26 cellular contexts compared by ENCODE assay signal in the genomic region with DNA sequence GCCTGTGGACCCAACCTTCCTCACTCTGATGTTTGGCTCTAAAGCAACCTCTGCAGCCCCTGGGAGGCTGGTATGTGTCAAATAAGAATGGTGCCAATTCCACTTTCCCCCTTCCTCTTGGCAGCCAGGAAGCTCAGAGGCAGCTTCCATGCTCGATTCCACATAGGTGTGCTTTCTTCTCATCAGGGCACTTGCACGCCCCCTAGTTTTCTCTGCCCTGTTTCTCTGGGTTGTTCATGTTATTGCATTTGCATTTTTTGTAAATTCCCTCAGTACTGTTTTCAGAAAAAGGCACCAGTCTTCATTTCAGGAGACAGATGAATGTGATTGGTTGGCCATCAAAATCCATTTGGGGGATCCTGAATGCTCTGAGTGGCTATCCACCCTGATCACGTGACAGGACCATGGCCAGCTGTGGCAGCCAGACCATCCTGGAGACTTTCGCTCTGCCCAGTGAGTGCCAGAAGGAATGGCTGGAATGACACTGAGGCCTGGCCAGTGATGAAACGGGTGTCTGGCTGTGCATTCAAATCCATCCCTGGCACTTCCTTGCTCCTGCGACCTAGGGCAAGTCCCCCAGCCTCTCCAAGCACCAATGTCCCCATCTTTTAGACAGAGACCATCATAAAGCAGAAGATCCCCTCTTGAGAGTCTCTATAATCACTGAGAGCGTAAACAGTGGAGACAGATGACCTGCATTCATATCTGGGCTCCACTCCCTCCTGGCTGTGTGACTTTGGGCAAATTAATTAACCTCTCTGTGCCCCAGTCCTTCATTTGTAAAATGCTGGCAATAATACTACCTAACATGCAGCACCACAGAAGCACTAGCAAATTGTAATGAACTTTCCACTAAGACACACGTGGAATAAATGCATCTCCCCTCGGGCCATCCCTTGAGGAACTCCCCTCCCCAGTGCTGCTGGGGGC. TPM values are rescaled to one million over a fixed set of nuclear protein-coding genes. Genes with fewer than 3 reads are reported as not detected.
A peak's percentile ranks its signal among the peaks of the same experiment; 100 is the strongest.
DNase-seq lines count a peak whose midpoint lies in the region; ATAC-seq, FAIRE-seq and TF ChIP-seq lines count a peak whose summit lies in the region.
"Had no signal": no experiment of that assay in that cellular context is flagged by ENCODE, and none has a peak within 500 bp of the region (broad histone marks: within the 10 kb centered on the region; RNA-seq: fewer than 3 reads in every experiment).

No MANE protein-coding gene starts in this region.

- no peak overlapping the region for H2BK20ac ChIP-seq in IMR-90 (ENCODE audit: low read depth, low read length)

- no peaks in the 10 kb centered on the region for H3K36me3 ChIP-seq in IMR-90 (ENCODE audit: control insufficient read depth, insufficient read depth, low read length)
- no peaks in the 10 kb centered on the region for H3K36me3 ChIP-seq in GM12878 (ENCODE audit: control insufficient read depth in 2 of 2, insufficient read depth in 2 of 2, low read length in 1 of 2)
- H3K36me3 ChIP-seq: BLaER1, Peyer's patch, SJCRH30 had no signal

- RAD21 ChIA-PET in GM12878 (lab: Charles Lee; ENCODE audit: unreplicated experiment), result no interaction called here

- intact Hi-C loops in IMR-90 (cut with micrococcal nuclease), result no loop called here
- intact Hi-C loops in GM12878 (cut with micrococcal nuclease; ENCODE audit: unreplicated experiment), result no loop called here

- H3K23ac ChIP-seq in IMR-90 (ENCODE audit: low read depth, low read length), result no peak overlapping the region

- no peak overlapping the region for H3K18ac ChIP-seq in IMR-90 (ENCODE audit: low read depth, low read length)

- POLR2A ChIA-PET in IMR-90 (lab: Charles Lee; ENCODE audit: unreplicated experiment) (no interaction called here), GM12878 (lab: Charles Lee) (no interaction called here)

- no peak overlapping the region for H2BK5ac ChIP-seq in IMR-90 (ENCODE audit: low read depth, low read length, poor library complexity, severe bottlenecking)

- SMC1A ChIA-PET in GM12878 (lab: Charles Lee; ENCODE audit: uncharacterized antibody, unreplicated experiment), result no interaction called here

- no peak for TF ChIP-seq POLR2A in IMR-90 (IDR thresholded peaks at IDR 0.05; ENCODE audit: low read depth, low read length)
- TF ChIP-seq POLR2A in GM12878 (IDR thresholded peaks at IDR 0.05; ENCODE audit: low read depth, low read length), result no peak

- H4K5ac ChIP-seq in IMR-90 (ENCODE audit: low read depth, low read length), result no peak overlapping the region

- H3K4ac ChIP-seq in IMR-90 (ENCODE audit: low read depth, low read length), result no peak overlapping the region

- H3K56ac ChIP-seq in IMR-90 (ENCODE audit: extremely low read depth, insufficient read depth, low read length), result no peak overlapping the region

- WGBS in IMR-90 (ENCODE audit: extremely low coverage in 2 of 2, insufficient read length in 1 of 2), 2 experiments, result 90% methylated on average over 2 of the region's 9 CpGs; no CpG with 5 or more reads in 1 of the 2 experiments
- 12% methylated on average over 9 of the region's 9 CpGs for WGBS in GM12878 (ENCODE audit: insufficient coverage, insufficient replicate concordance, low lambda C conversion rate, missing lambda C conversion rate)

- no peaks in the 10 kb centered on the region for H3K79me2 ChIP-seq in GM12878 (ENCODE audit: control insufficient read depth, insufficient read depth, low read length)

- H3K9ac ChIP-seq in IMR-90 (ENCODE audit: low read depth, low read length), result no peak overlapping the region
- no peak overlapping the region for H3K9ac ChIP-seq in GM12878 (ENCODE audit: control insufficient read depth, insufficient read depth, low read length)
- H3K9ac ChIP-seq: BLaER1 had no signal

- H3K9me1 ChIP-seq in IMR-90 (ENCODE audit: insufficient read depth, low read length), result peaks cover 5% of the 10 kb centered on the region; the same call in 1 of the 2 replicates

- no peaks in the 10 kb centered on the region for H3K36me3 Mint-ChIP-seq in neural crest cell (ENCODE audit: low read depth)
- H3K36me3 Mint-ChIP-seq: CD4-positive, alpha-beta memory T cell had no signal

- no peak overlapping the region for H2BK15ac ChIP-seq in IMR-90 (ENCODE audit: low read depth, low read length)

- TF ChIP-seq RAD21 in IMR-90 (IDR thresholded peaks at IDR 0.05; ENCODE audit: low read length) (no peak), GM12878 (IDR thresholded peaks at IDR 0.05; ENCODE audit: insufficient read depth, low read depth, low read length) (no peak)

- CTCF ChIA-PET in IMR-90 (lab: Yijun Ruan, JAX), result no interaction called here
- CTCF ChIA-PET in GM12878 (lab: Yijun Ruan, JAX), result no interaction called here

- H4K8ac ChIP-seq in IMR-90 (ENCODE audit: low read depth in 2 of 2, low read length in 2 of 2), result no peak overlapping the region

- ATAC-seq in IMR-90 (ENCODE audit: low read depth), result no peak
- ATAC-seq in GM12878, result no peak

- H3K27ac ChIP-seq in IMR-90 (ENCODE audit: insufficient read depth, low read length) (no peak overlapping the region), GM12878 (ENCODE audit: control insufficient read depth, insufficient read depth) (no peak overlapping the region)
- H3K27ac ChIP-seq: BLaER1, HL-60, Peyer's patch, SJCRH30 had no signal

- peak overlapping the region; percentile 21 for H2AFZ ChIP-seq in IMR-90 (replicated peaks; ENCODE audit: low read length, poor library complexity)
- H2AFZ ChIP-seq in GM12878 (ENCODE audit: control insufficient read depth, low read depth, low read length), result no peak overlapping the region

- DNase-seq in IMR-90, result no peak
- no peak for DNase-seq in GM12878 (ENCODE audit: low read depth, low spot score)
- DNase-seq in neural crest cell (ENCODE audit: low read depth, low spot score), result no peak
- DNase-seq in kidney glomerular epithelial cell (lab: John Stamatoyannopoulos, UW), result no peak
- DNase-seq in NCI-H1105 (lab: John Stamatoyannopoulos, UW), result no peak
- no peak for DNase-seq in NCI-H510A (lab: John Stamatoyannopoulos, UW)
- DNase-seq: ACHN; Caco-2; CD4-positive, alpha-beta memory T cell; DMS 273 treated with DMSO at 0.1 percent for 48 hours; DMS79 treated with DMSO at 0.1 percent for 48 hours; Karpas-422; NCI-H1048; NCI-H1436; NCI-H187 treated with DMSO at 0.1 percent for 48 hours; NCI-H2107; NCI-H748 treated with DMSO at 0.1 percent for 48 hours; Peyer's patch; SJCRH30; T-helper 1 cell had no signal

- H3K27me3 ChIP-seq in IMR-90 (ENCODE audit: control insufficient read depth, insufficient read depth, low read length), result peaks cover 53% of the 10 kb centered on the region
- peaks cover 0 to 2% of the 10 kb centered on the region in 2 experiments; a peak in 1 of 4 replicates for H3K27me3 ChIP-seq in GM12878 (replicated peaks in 1 of 2; ENCODE audit: control insufficient read depth in 2 of 2, insufficient read depth in 2 of 2, low read length in 1 of 2)
- H3K27me3 ChIP-seq: Peyer's patch had no signal

- no peak overlapping the region for H3K4me2 ChIP-seq in IMR-90 (ENCODE audit: low read depth, low read length)
- H3K4me2 ChIP-seq in GM12878 (ENCODE audit: control insufficient read depth, insufficient read depth), result no peak overlapping the region

- H3K9me3 Mint-ChIP-seq in neural crest cell, result no peaks in the 10 kb centered on the region

- no peak overlapping the region for H3K4me3 Mint-ChIP-seq in neural crest cell
- H3K4me3 Mint-ChIP-seq: CD4-positive, alpha-beta memory T cell had no signal

- 0 out of 3 replicates have a peak, but pooled peaks have one; percentile 8 for TF ChIP-seq CTCF in GM12872 (IDR thresholded peaks at IDR 0.05; ENCODE audit: insufficient read depth, low read depth, low read length)
- TF ChIP-seq CTCF in IMR-90 (conservative IDR thresholded peaks at IDR 0.05; ENCODE audit: low read depth, low read length), result no peak
- TF ChIP-seq CTCF in GM12878 (IDR thresholded peaks at IDR 0.05 in 2 of 3, conservative IDR thresholded peaks at IDR 0.05 in 1 of 3; ENCODE audit: control insufficient read depth in 2 of 3, extremely low read depth in 1 of 3, insufficient read depth in 1 of 3, low read depth in 3 of 3, low read length in 3 of 3), result 0 out of 6 replicates have a peak, but pooled peaks of 1 of the 3 experiments have one; percentile 8
- TF ChIP-seq CTCF in neural crest cell (conservative IDR thresholded peaks at IDR 0.05), result no peak

- dilution Hi-C loops in IMR-90 (cut with HindIII; ENCODE audit: low sequenced_read_pairs, unreplicated experiment), result no loop called here

- H3K4me3 ChIP-seq in IMR-90 (ENCODE audit: insufficient read depth, low read depth, low read length), result no peak overlapping the region
- no peak overlapping the region for H3K4me3 ChIP-seq in GM12878
- H3K4me3 ChIP-seq: BLaER1, Peyer's patch, SJCRH30 had no signal

- no peak overlapping the region for H2BK120ac ChIP-seq in IMR-90 (ENCODE audit: low read depth, low read length)

- in situ Hi-C loops in IMR-90 (cut with MboI; ENCODE audit: low sequenced_read_pairs), result loop anchor here (25.0 kb wide), 1 partner anchor 198 kb away; no protein-coding TSS in a partner anchor
- in situ Hi-C loops in GM12878 (cut with MboI), result no loop called here

- H3K14ac ChIP-seq in IMR-90 (replicated peaks; ENCODE audit: low read depth, low read length), result no peak overlapping the region

- no TSS peak for BruUV-seq in IMR-90 (replicated peaks; lab: Mats Ljungman, UMichigan)
- BruUV-seq in GM12878 (replicated peaks; lab: Mats Ljungman, UMichigan), result no TSS peak

- no peak for TF ChIP-seq EP300 in GM12878 (IDR thresholded peaks at IDR 0.05; ENCODE audit: borderline replicate concordance in 1 of 2, control insufficient read depth in 1 of 2, low read depth in 2 of 2, low read length in 2 of 2)

- H3K79me1 ChIP-seq in IMR-90 (ENCODE audit: low read depth in 1 of 2, low read length in 2 of 2), result no peaks in the 10 kb centered on the region

- H3K27me3 Mint-ChIP-seq in neural crest cell (ENCODE audit: low read depth), result peaks cover 2% of the 10 kb centered on the region

- H3K4me1 ChIP-seq in IMR-90 (ENCODE audit: control insufficient read depth, insufficient read depth, low read length) (no peaks in the 10 kb centered on the region), GM12878 (ENCODE audit: control insufficient read depth, insufficient read depth, low read length) (no peaks in the 10 kb centered on the region)
- H3K4me1 ChIP-seq: Peyer's patch, SJCRH30 had no signal

- peaks cover 10% of the 10 kb centered on the region for H3K4me1 Mint-ChIP-seq in neural crest cell
- H3K4me1 Mint-ChIP-seq: CD4-positive, alpha-beta memory T cell had no signal

- H3K27ac Mint-ChIP-seq in neural crest cell (ENCODE audit: unreplicated experiment), result peak overlapping the region; percentile 60

- H2AK5ac ChIP-seq in IMR-90 (ENCODE audit: low read depth, low read length), result no peak overlapping the region

- FAIRE-seq in GM12878 (lab: Jason Lieb, UNC), result no peak
- FAIRE-seq: H54 had no signal

- H2AK9ac ChIP-seq in IMR-90 (replicated peaks; ENCODE audit: low read depth, low read length, poor library complexity), result no peak overlapping the region

- H4K20me1 ChIP-seq in IMR-90 (ENCODE audit: insufficient read depth, low read length) (no peaks in the 10 kb centered on the region), GM12878 (ENCODE audit: control insufficient read depth, insufficient read depth) (no peaks in the 10 kb centered on the region)

- H4K91ac ChIP-seq in IMR-90 (ENCODE audit: insufficient read depth, low read depth, low read length), result no peak overlapping the region

- H3K9me3 ChIP-seq in IMR-90 (ENCODE audit: control insufficient read depth, insufficient read depth, low read length) (peaks cover 2% of the 10 kb centered on the region; the same call in 1 of the 2 replicates), GM12878 (replicated peaks; ENCODE audit: control insufficient read depth, insufficient read depth, low read length) (no peaks in the 10 kb centered on the region)
- H3K9me3 ChIP-seq: Caco-2, Peyer's patch, SJCRH30 had no signal

RNA-seq across cellular contexts. Expression of a gene that starts 56.4 kb away (rescaled TPM):
- total RNA-seq in IMR-90 (2012; rRNA removed) (not detected in 2 replicates), GM12878 (2014; rRNA removed) (not detected in 2 replicates), GM12878 (2014; rRNA removed; fragmentation: Illumina TruSeq; extraction: Trizol) (not detected in 2 replicates), GM12878 (2021) (not detected in 2 replicates), neural crest cell (0.21 and 0.57 TPM in 2 replicates)
- polyA plus RNA-seq in IMR-90 (2012; rRNA removed) (not detected in 2 replicates), GM12878 (2011; rRNA removed) (0.03 TPM in 1 of 2 replicates, not detected in the other), GM12878 (2014; fragmentation: Illumina TruSeq; extraction: Trizol) (not detected in 2 replicates), GM12878 (2014; fragmentation: Nextera tagmentation; extraction: Ambion mirVana) (not detected), GM12878 (2014; rRNA removed) (not detected in 2 replicates), GM12878 (2016; fragmentation: Nextera tagmentation; extraction: Ambion mirVana) (not detected)
- polyA plus RNA-seq in IMR-90 (2012; cell fraction: cytosol; rRNA removed), result not detected in 2 replicates
- polyA plus RNA-seq in IMR-90 (2012; cell fraction: nucleus; rRNA removed; ENCODE audit: low replicate concordance), result 0.01 TPM in 1 of 2 replicates, not detected in the other
- total RNA-seq in GM12878 (2013; cell fraction: nucleolus; rRNA removed), result not detected in 2 replicates
- polyA plus RNA-seq in GM12878 (2011; ENCODE audit: low read depth), result not detected
- polyA plus RNA-seq in GM12878 (2011; cell fraction: cytosol; rRNA removed), result 0.03 and 0.10 TPM in 2 replicates
- polyA plus RNA-seq in GM12878 (2011; cell fraction: nucleus; rRNA removed), result 0.04 and 0.15 TPM in 2 replicates
- polyA plus RNA-seq in GM12878 (2012), result not detected in 2 replicates
- polyA minus RNA-seq in GM12878 (2011; rRNA and poly(A)+ RNA removed), result not detected in 2 replicates
- polyA minus RNA-seq in GM12878 (2011; cell fraction: cytosol; rRNA and poly(A)+ RNA removed), result not detected in 2 replicates
- not detected in 2 replicates for polyA minus RNA-seq in GM12878 (2011; cell fraction: nucleus; rRNA and poly(A)+ RNA removed)
- total RNA-seq: Caco-2; CD4-positive, alpha-beta memory T cell; M059J; NCI-H460; SJCRH30 had no signal
- polyA plus RNA-seq: CD4-positive, alpha-beta memory T cell had no signal
